Comparison of ENCODE assay signal across 8 cellular contexts in genomic region chr1:97920832-97921571, GRCh38. TPM values are rescaled to one million over a fixed set of nuclear protein-coding genes. Genes with fewer than 3 reads are reported as not detected.
A peak's percentile ranks its signal among the peaks of the same experiment; 100 is the strongest.
DNase-seq lines count a peak whose midpoint lies in the region; ATAC-seq, FAIRE-seq and TF ChIP-seq lines count a peak whose summit lies in the region.

Gene DPYD (minus strand): TSS chr1:97921034. CDS start chr1:97920922, 112 bp downstream.

- peak within 1 kb of the TSS; percentile 84 to 95 (median 90) for H3K27ac ChIP-seq in adrenal gland
- H3K27ac ChIP-seq in left ventricle myocardium inferior (replicated peaks) = peak within 1 kb of the TSS; percentile 95
- peak within 1 kb of the TSS; percentile 91 for H3K27ac ChIP-seq in prostate gland

- WGBS in adrenal gland, 4 donors = 0 to 1% (median 0%) methylated on average over 13 to 50 of the region's 50 CpGs
- under 1% methylated on average over 40 of the region's 50 CpGs for WGBS in prostate gland

- peak within 1 kb of the TSS; percentile 96 to 97 for H3K27ac Mint-ChIP-seq in T-cell

- TF ChIP-seq CTCF in adrenal gland (IDR thresholded peaks at IDR 0.05) (no peak), left ventricle myocardium inferior (IDR thresholded peaks at IDR 0.05; ENCODE audit: borderline replicate concordance) (no peak), prostate gland (IDR thresholded peaks at IDR 0.05) (peak in 1 of 4 experiments; percentile 5)

- CTCF ChIA-PET in T-cell (lab: Charles Lee) = interaction anchor here (0.5 to 0.7 kb wide), 4 partner anchors 131 to 956 kb away, joined by 3 to 4 read pairs (median 4); no protein-coding TSS in a partner anchor

- intact Hi-C loops in adrenal gland (cut with DNase I) (no loop called here), left ventricle myocardium inferior (cut with micrococcal nuclease) (no loop called here), prostate gland (cut with DNase I) (no loop called here)

- H3K27me3 Mint-ChIP-seq in T-cell = no peaks in the 10 kb centered on the region

- peak; percentile 43 for DNase-seq in GM12892 (ENCODE audit: insufficient read length)
- peak; percentile 40 for DNase-seq in NCI-H1417 treated with DMSO at 0.1 percent for 48 hours (lab: John Stamatoyannopoulos, UW)
- DNase-seq in T-cell = peak; percentile 71 to 89 (median 82)
- DNase-seq in adrenal gland = peak; percentile 89 to 95 (median 92)
- peak; percentile 91 for DNase-seq in left ventricle myocardium inferior
- DNase-seq in prostate gland (ENCODE audit: low spot score) = peak; percentile 86
- peak; percentile 88 for DNase-seq in ureter (ENCODE audit: low spot score)

- peak; percentile 90 for FAIRE-seq in GM12892 (lab: Jason Lieb, UNC)

- H3K4me3 ChIP-seq in adrenal gland = peak within 1 kb of the TSS; percentile 77 to 96 (median 90)
- H3K4me3 ChIP-seq in left ventricle myocardium inferior = peak within 1 kb of the TSS; percentile 95
- peak within 1 kb of the TSS; percentile 64 to 70 for H3K4me3 ChIP-seq in prostate gland

- no peaks in the 10 kb centered on the region for H3K9me3 Mint-ChIP-seq in T-cell

- H3K36me3 ChIP-seq in adrenal gland (replicated peaks in 1 of 2) = no peaks in the 10 kb centered on the region
- H3K36me3 ChIP-seq in left ventricle myocardium inferior = no peaks in the 10 kb centered on the region
- no peaks in the 10 kb centered on the region for H3K36me3 ChIP-seq in prostate gland

- H3K27me3 ChIP-seq in adrenal gland (no peaks in the 10 kb centered on the region), left ventricle myocardium inferior (ENCODE audit: low read depth) (no peaks in the 10 kb centered on the region), prostate gland (replicated peaks; ENCODE audit: insufficient read depth) (no peaks in the 10 kb centered on the region)

- TF ChIP-seq POLR2A in GM12892 (IDR thresholded peaks at IDR 0.05; ENCODE audit: low read depth, low read length) (no peak), adrenal gland (IDR thresholded peaks at IDR 0.05) (peak; percentile 85 to 96), prostate gland (IDR thresholded peaks at IDR 0.05) (peak; percentile 75)

- peak; percentile 93 for ATAC-seq in HG02798 (IDR thresholded peaks at IDR 0.05; ENCODE audit: poor library complexity, unreplicated experiment)
- ATAC-seq in T-cell (replicated peaks in 1 of 4) = peak; percentile 87 to 92 (median 89)

- no peaks in the 10 kb centered on the region for H3K36me3 Mint-ChIP-seq in T-cell

- POLR2A ChIA-PET in T-cell (lab: Charles Lee) = interaction anchor here in 1 of 2 donors (0.7 kb wide), 1 partner anchor 60 kb away, joined by 3 read pairs; no protein-coding TSS in a partner anchor

- H3K9me3 ChIP-seq in adrenal gland (replicated peaks in 1 of 3) = no peaks in the 10 kb centered on the region
- H3K9me3 ChIP-seq in left ventricle myocardium inferior (replicated peaks) = no peaks in the 10 kb centered on the region
- no peaks in the 10 kb centered on the region for H3K9me3 ChIP-seq in prostate gland

- H3K4me1 ChIP-seq in adrenal gland (replicated peaks in 1 of 2) = peaks cover 6 to 25% of the 10 kb centered on the region in 2 donors
- H3K4me1 ChIP-seq in left ventricle myocardium inferior = peaks cover 44% of the 10 kb centered on the region
- no peaks in the 10 kb centered on the region for H3K4me1 ChIP-seq in prostate gland (replicated peaks)

- peak within 1 kb of the TSS; percentile 84 to 96 (median 94) for H3K4me3 Mint-ChIP-seq in T-cell

- H3K4me1 Mint-ChIP-seq in T-cell = peaks cover 49 to 58% (median 50%) of the 10 kb centered on the region in 3 donors

RNA-seq across cellular contexts. Expression of gene DPYD, which starts in this region (rescaled TPM):
- 0.21 TPM for polyA plus RNA-seq in GM12892 (2012; ENCODE audit: missing spikeins)
- total RNA-seq in T-cell = 10 to 100 TPM; 39.1 to 74.1 (median 47.8) TPM
- total RNA-seq in adrenal gland = 10 to 100 TPM; 27.4 to 73.1 (median 37.1) TPM
- 10 to 100 TPM in 1 of 3 donors, 1 to 10 TPM in 2; 6.6 to 14.9 (median 8.1) TPM for polyA plus RNA-seq in adrenal gland
- 9.2 TPM for total RNA-seq in left ventricle myocardium inferior
- 10 to 100 TPM; 18.2 to 19.7 TPM for total RNA-seq in prostate gland
- 31.2 TPM for total RNA-seq in ureter

Comparison
In these comparisons a context has a peak if more than half of its experiments do, and no peak if none do; other contexts are left out.
1. Peak in every context shown above with its lines: DNase-seq, ATAC-seq, H3K4me3 ChIP-seq and H3K27ac ChIP-seq.
2. DNase-seq: peak in every context shown above with its lines; median percentile 92 in adrenal gland; 91 in left ventricle myocardium inferior; 88 in ureter; 86 in prostate gland; 82 in T-cell; 43 in GM12892; 40 in NCI-H1417 treated with DMSO at 0.1 percent for 48 hours.